Comparison of ENCODE assay signal across 34 cellular contexts in the genomic region with DNA sequence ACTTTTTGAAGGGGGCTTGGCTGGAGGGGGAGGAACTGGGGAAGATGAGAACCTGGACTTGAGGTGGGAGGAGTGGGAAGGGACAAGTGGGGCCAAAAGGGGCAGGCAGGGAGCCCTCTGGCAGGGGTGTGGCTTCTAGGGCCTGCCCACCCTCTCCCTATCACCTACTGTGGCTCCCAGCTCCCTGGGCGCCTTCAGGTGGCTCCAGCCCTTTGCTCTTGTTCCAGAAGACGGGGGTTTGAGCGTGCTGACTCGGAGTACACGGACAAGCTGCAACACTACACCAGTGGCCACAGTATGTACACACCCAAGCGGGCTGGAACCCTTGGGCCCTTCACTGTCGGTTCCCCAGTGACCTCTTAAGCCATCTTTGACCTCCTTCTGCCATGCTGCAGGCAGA.
"Had no signal": no experiment of that assay in that cellular context is flagged by ENCODE, and none has a peak within 500 bp of the region (broad histone marks: within the 10 kb centered on the region; RNA-seq: fewer than 3 reads in every experiment).

No MANE protein-coding gene starts in this region.

- H3K9me3 ChIP-seq: ascending aorta, breast epithelium, heart left ventricle had no signal

- H3K36me3 ChIP-seq: ascending aorta, breast epithelium, cardiac muscle cell, WERI-Rb-1 had no signal

- H3K27ac Mint-ChIP-seq: activated B cell treated with CpG ODN at 0.5 μM for 24 hours; activated CD4-positive, alpha-beta memory T cell treated with anti-CD3 and anti-CD28 coated beads, Interleukin-2, amount 10 ng/mL, durations not matched to agents 7 days and 5 days; activated CD4-positive, alpha-beta T cell treated with anti-CD3 and anti-CD28 coated beads, Interleukin-2, amount 10 ng/mL, durations not matched to agents 7 days and 5 days; activated naive CD4-positive, alpha-beta T cell treated with anti-CD3 and anti-CD28 coated beads, Interleukin-2, amount 10 ng/mL, durations not matched to agents 7 days and 5 days; activated naive CD8-positive, alpha-beta T cell treated with anti-CD3 and anti-CD28 coated beads, Interleukin-2, amount 10 ng/mL, durations not matched to agents 7 days and 5 days; activated T-cell treated with anti-CD3 and anti-CD28 coated beads, Interleukin-2, amount 50 U/mL, for 24 hours; activated T-cell treated with anti-CD3 and anti-CD28 coated beads, Interleukin-2, amount 50 U/mL, for 72 hours; dendritic cell treated with granulocyte-macrophage colony-stimulating factor and Interleukin-4, amounts not matched to agents 40 ng/mL and 50 ng/mL, for 4 days; endodermal cell; T-helper 17 cell; T-helper 2 cell treated with Interferon-gamma antibody and Interleukin-4, amounts not matched to agents 5 μg/mL and 100 μg/mL, for 36 hours had no signal

- H3K27ac ChIP-seq: ascending aorta, breast epithelium, coronary artery, dorsolateral prefrontal cortex, heart left ventricle, WERI-Rb-1 had no signal

- H3K36me3 Mint-ChIP-seq: activated naive CD4-positive, alpha-beta T cell treated with anti-CD3 and anti-CD28 coated beads, Interleukin-2, amount 10 ng/mL, durations not matched to agents 7 days and 5 days; activated naive CD4-positive, alpha-beta T cell treated with anti-CD3 and anti-CD28 coated beads, Interleukin-2, amount 50 U/mL, for 72 hours; activated naive CD8-positive, alpha-beta T cell treated with anti-CD3 and anti-CD28 coated beads, Interleukin-2, amount 10 ng/mL, durations not matched to agents 7 days and 5 days had no signal

- H3K9me3 Mint-ChIP-seq: activated B cell treated with CpG ODN at 0.5 μM for 24 hours; activated CD4-positive, alpha-beta memory T cell treated with anti-CD3 and anti-CD28 coated beads, Interleukin-2, amount 10 ng/mL, durations not matched to agents 7 days and 5 days; activated CD4-positive, alpha-beta T cell treated with anti-CD3 and anti-CD28 coated beads, Interleukin-2, amount 10 ng/mL, durations not matched to agents 7 days and 5 days; activated naive CD4-positive, alpha-beta T cell treated with anti-CD3 and anti-CD28 coated beads, Interleukin-2, amount 10 ng/mL, durations not matched to agents 7 days and 5 days; activated naive CD4-positive, alpha-beta T cell treated with anti-CD3 and anti-CD28 coated beads, Interleukin-2, amount 50 U/mL, for 72 hours; activated naive CD8-positive, alpha-beta T cell treated with anti-CD3 and anti-CD28 coated beads, Interleukin-2, amount 10 ng/mL, durations not matched to agents 7 days and 5 days; activated T-cell treated with anti-CD3 and anti-CD28 coated beads, Interleukin-2, amount 50 U/mL, for 24 hours; activated T-cell treated with anti-CD3 and anti-CD28 coated beads, Interleukin-2, amount 50 U/mL, for 72 hours; brain; dendritic cell treated with granulocyte-macrophage colony-stimulating factor and Interleukin-4, amounts not matched to agents 40 ng/mL and 50 ng/mL, for 4 days; endodermal cell; T-helper 2 cell treated with Interferon-gamma antibody and Interleukin-4, amounts not matched to agents 5 μg/mL and 100 μg/mL, for 36 hours had no signal

- H3K27me3 Mint-ChIP-seq: brain had no signal

- H3K4me1 ChIP-seq: ascending aorta, breast epithelium, heart left ventricle had no signal

- DNase-seq: activated B cell treated with CpG ODN at 0.5 μM for 24 hours; activated CD4-positive, alpha-beta memory T cell treated with anti-CD3 and anti-CD28 coated beads, Interleukin-2, amount 10 ng/mL, durations not matched to agents 7 days and 5 days; activated CD4-positive, alpha-beta T cell treated with anti-CD3 and anti-CD28 coated beads, Interleukin-2, amount 10 ng/mL, durations not matched to agents 7 days and 5 days; activated CD4-positive, alpha-beta T cell treated with anti-CD3 and anti-CD28 coated beads, Interleukin-2, amount 50 U/mL, for 4 hours; activated CD8-positive, alpha-beta memory T cell treated with anti-CD3 and anti-CD28 coated beads, Interleukin-2, amount 50 U/mL, for 48 hours; activated gamma-delta T cell; activated naive CD4-positive, alpha-beta T cell; activated naive CD4-positive, alpha-beta T cell treated with anti-CD3 and anti-CD28 coated beads, Interleukin-2, amount 10 ng/mL, durations not matched to agents 7 days and 5 days; activated naive CD8-positive, alpha-beta T cell treated with anti-CD3 and anti-CD28 coated beads, Interleukin-2, amount 10 ng/mL, durations not matched to agents 7 days and 5 days; activated T-cell treated with anti-CD3 and anti-CD28 coated beads for 4 hours; activated T-cell treated with anti-CD3 and anti-CD28 coated beads, Interleukin-2, amount 50 U/mL, for 24 hours; activated T-cell treated with anti-CD3 and anti-CD28 coated beads, Interleukin-2, amount 50 U/mL, for 72 hours; central memory CD4-positive, alpha-beta T cell; cerebellar nuclear complex; dorsolateral prefrontal cortex; effector memory CD4-positive, alpha-beta T cell; endodermal cell; foreskin fibroblast; glutamatergic neuron; heart left ventricle; T-helper 1 cell; T-helper 17 cell; T1000; WERI-Rb-1 had no signal

- ATAC-seq: activated CD4-positive, CD25-positive, alpha-beta regulatory T cell treated with anti-CD3 and anti-CD28 coated beads, Interleukin-2, amount 50 U/mL, for 24 hours; activated naive CD4-positive, alpha-beta T cell treated with anti-CD3 and anti-CD28 coated beads, Interleukin-2, amount 50 U/mL, for 72 hours; activated T-cell treated with anti-CD3 and anti-CD28 coated beads, Interleukin-2, amount 50 U/mL, for 72 hours; esophagus mucosa; T-helper 17 cell had no signal

- H3K27me3 ChIP-seq: ascending aorta, breast epithelium, cardiac muscle cell, dorsolateral prefrontal cortex, heart left ventricle had no signal

- H3K4me1 Mint-ChIP-seq: activated B cell treated with CpG ODN at 0.5 μM for 24 hours; activated CD4-positive, alpha-beta memory T cell treated with anti-CD3 and anti-CD28 coated beads, Interleukin-2, amount 10 ng/mL, durations not matched to agents 7 days and 5 days; activated CD4-positive, alpha-beta T cell treated with anti-CD3 and anti-CD28 coated beads, Interleukin-2, amount 10 ng/mL, durations not matched to agents 7 days and 5 days; activated naive CD4-positive, alpha-beta T cell treated with anti-CD3 and anti-CD28 coated beads, Interleukin-2, amount 10 ng/mL, durations not matched to agents 7 days and 5 days; activated naive CD8-positive, alpha-beta T cell treated with anti-CD3 and anti-CD28 coated beads, Interleukin-2, amount 10 ng/mL, durations not matched to agents 7 days and 5 days; brain; endodermal cell; T-helper 17 cell had no signal

- H3K4me3 Mint-ChIP-seq: activated B cell treated with CpG ODN at 0.5 μM for 24 hours; activated CD4-positive, alpha-beta memory T cell treated with anti-CD3 and anti-CD28 coated beads, Interleukin-2, amount 10 ng/mL, durations not matched to agents 7 days and 5 days; activated CD4-positive, alpha-beta T cell treated with anti-CD3 and anti-CD28 coated beads, Interleukin-2, amount 10 ng/mL, durations not matched to agents 7 days and 5 days; activated naive CD4-positive, alpha-beta T cell treated with anti-CD3 and anti-CD28 coated beads, Interleukin-2, amount 10 ng/mL, durations not matched to agents 7 days and 5 days; activated naive CD8-positive, alpha-beta T cell treated with anti-CD3 and anti-CD28 coated beads, Interleukin-2, amount 10 ng/mL, durations not matched to agents 7 days and 5 days; activated T-cell treated with anti-CD3 and anti-CD28 coated beads, Interleukin-2, amount 50 U/mL, for 24 hours; activated T-cell treated with anti-CD3 and anti-CD28 coated beads, Interleukin-2, amount 50 U/mL, for 72 hours; brain; dendritic cell treated with granulocyte-macrophage colony-stimulating factor and Interleukin-4, amounts not matched to agents 40 ng/mL and 50 ng/mL, for 4 days; endodermal cell; T-helper 17 cell; T-helper 2 cell treated with Interferon-gamma antibody and Interleukin-4, amounts not matched to agents 5 μg/mL and 100 μg/mL, for 36 hours had no signal

- H3K4me3 ChIP-seq: ascending aorta, breast epithelium, cardiac muscle cell, coronary artery, dorsolateral prefrontal cortex, heart left ventricle had no signal
